In the genomic region with DNA sequence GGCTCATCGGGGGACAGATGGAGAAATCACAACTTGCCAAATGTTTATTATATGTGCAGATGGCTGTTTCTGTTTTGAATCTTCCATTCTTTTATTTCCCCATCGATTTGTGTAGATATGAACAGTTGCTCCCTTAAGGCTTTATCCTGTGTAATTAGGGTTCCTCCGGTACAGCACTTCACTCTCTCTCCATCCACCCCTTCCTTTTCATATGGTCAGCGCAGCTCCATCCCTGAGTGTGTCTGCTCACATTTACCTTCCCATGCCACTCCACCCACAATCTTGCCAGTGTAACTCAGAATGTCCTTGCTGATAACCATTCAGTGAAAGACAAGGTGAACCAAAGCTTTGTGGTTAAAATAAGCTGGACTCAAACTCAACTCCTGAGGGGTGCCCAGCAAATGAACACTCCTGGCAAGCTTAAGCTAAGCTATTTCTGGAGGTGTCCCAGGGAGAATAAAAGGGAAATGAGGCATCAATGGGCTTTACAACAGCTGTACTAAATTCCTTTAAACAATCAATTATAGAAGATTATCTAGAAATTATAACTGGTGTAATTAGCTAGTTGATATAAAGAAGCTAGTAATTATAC, we compare ENCODE assay signal across 12 cellular contexts. TPM values are rescaled to one million over a fixed set of nuclear protein-coding genes. Genes with fewer than 3 reads are reported as not detected.
DNase-seq lines count a peak whose midpoint lies in the region; ATAC-seq and TF ChIP-seq lines count a peak whose summit lies in the region.
"Had no signal": no experiment of that assay in that cellular context is flagged by ENCODE, and none has a peak within 500 bp of the region (broad histone marks: within the 10 kb centered on the region; RNA-seq: fewer than 3 reads in every experiment).

No MANE protein-coding gene starts in this region.

- DNase-seq in Right ventricle myocardium inferior (ENCODE audit: missing footprints) = no peak
- no peak for DNase-seq in cardiac septum (ENCODE audit: low spot score)
- peak; percentile 57 to 87 for DNase-seq in NCI-H524 (lab: John Stamatoyannopoulos, UW)
- no peak for DNase-seq in heart right ventricle
- no peak for DNase-seq in gastrocnemius medialis
- DNase-seq in cerebellum (ENCODE audit: low spot score) = no peak
- no peak for DNase-seq in NCI-H1417 (lab: John Stamatoyannopoulos, UW)
- DNase-seq: NCI-H1436, NCI-H446 treated with DMSO at 0.1 percent for 48 hours, SJCRH30, SW 1271 had no signal

- in situ Hi-C loops in gastrocnemius medialis (cut with MboI; ENCODE audit: low sequenced_read_pairs in 4 of 4) = no loop called here

- WGBS in heart right ventricle, 2 donors = 43 to 56% methylated on average over 4 of the region's 4 CpGs

- TF ChIP-seq CTCF in heart right ventricle (IDR thresholded peaks at IDR 0.05) = no peak
- no peak for TF ChIP-seq CTCF in gastrocnemius medialis (IDR thresholded peaks at IDR 0.05 in 4 of 5, conservative IDR thresholded peaks at IDR 0.05 in 1 of 5)

- TF ChIP-seq POLR2A in gastrocnemius medialis (IDR thresholded peaks at IDR 0.05) = no peak

- intact Hi-C loops in Right ventricle myocardium inferior (cut with DNase I) (loop anchor here (2.0 kb wide), 1 partner anchor 14 kb away; no protein-coding TSS in a partner anchor), cardiac septum (cut with DNase I) (loop anchor here (5.0 kb wide), 1 partner anchor 47 kb away; no protein-coding TSS in a partner anchor), heart right ventricle (cut with DNase I) (no loop called here), gastrocnemius medialis (cut with DNase I; ENCODE audit: low total_unique reads) (no loop called here)

- peak; percentile 58 for ATAC-seq in Right ventricle myocardium inferior
- ATAC-seq in heart right ventricle = peak in 5 of 8 donors; percentile 29 to 60 (median 45)
- ATAC-seq in gastrocnemius medialis = no peak
- no peak for ATAC-seq in GM19395 (IDR thresholded peaks at IDR 0.05; ENCODE audit: unreplicated experiment)

- H3K27ac ChIP-seq in heart right ventricle (peak overlapping the region in 9 of 10 donors; percentile 10 to 77 (median 46)), gastrocnemius medialis (peak overlapping the region; percentile 45 to 98 (median 93))
- H3K27ac ChIP-seq: SJCRH30 had no signal

- H3K9me3 ChIP-seq in heart right ventricle (peaks cover 0 to 6% (median 0%) of the 10 kb centered on the region in 11 donors), gastrocnemius medialis (no peaks in the 10 kb centered on the region)
- H3K9me3 ChIP-seq: SJCRH30 had no signal

- peak overlapping the region in 2 of 10 donors; percentile 2 to 6 for H3K4me3 ChIP-seq in heart right ventricle
- H3K4me3 ChIP-seq in gastrocnemius medialis = no peak overlapping the region
- H3K4me3 ChIP-seq: SJCRH30 had no signal

- peaks cover 0 to 63% (median 19%) of the 10 kb centered on the region in 9 donors for H3K4me1 ChIP-seq in heart right ventricle
- peaks cover 58 to 65% of the 10 kb centered on the region in 2 donors for H3K4me1 ChIP-seq in gastrocnemius medialis
- H3K4me1 ChIP-seq: SJCRH30 had no signal

- no peaks in the 10 kb centered on the region for H3K36me3 ChIP-seq in heart right ventricle
- H3K36me3 ChIP-seq in gastrocnemius medialis = no peaks in the 10 kb centered on the region
- H3K36me3 ChIP-seq: SJCRH30 had no signal

- no peaks in the 10 kb centered on the region for H3K27me3 ChIP-seq in heart right ventricle
- H3K27me3 ChIP-seq in gastrocnemius medialis = no peaks in the 10 kb centered on the region
- H3K27me3 ChIP-seq: SJCRH30 had no signal

RNA-seq across cellular contexts. Expression of gene TBC1D4, which starts 51.3 kb away (rescaled TPM):
- total RNA-seq in Right ventricle myocardium inferior = 86.8 TPM
- total RNA-seq in cardiac septum = 84.9 TPM
- 100 to 1,000 TPM in 5 of 10 donors, 10 to 100 TPM in 5; 56.4 to 124 (median 102) TPM for total RNA-seq in heart right ventricle
- polyA plus RNA-seq in heart right ventricle = 10 to 100 TPM; 10.1 to 77.2 TPM
- 100 to 1,000 TPM in 3 of 4 donors, 10 to 100 TPM in 1; 49.9 to 279 (median 211) TPM for total RNA-seq in gastrocnemius medialis
- total RNA-seq in cerebellum = 20.2 TPM

Comparison
In these comparisons a context has a peak if more than half of its experiments do, and no peak if none do; other contexts are left out.
1. intact Hi-C loops: an anchor here in Right ventricle myocardium inferior (2.0 kb wide) and cardiac septum (5.0 kb wide); none called in heart right ventricle and gastrocnemius medialis.
2. ATAC-seq: peak in Right ventricle myocardium inferior (single experiment) and heart right ventricle (5 of 8); none in gastrocnemius medialis (0 of 2) and GM19395 (single experiment).
3. DNase-seq: peak in NCI-H524 (2 of 2); none in Right ventricle myocardium inferior (single experiment), cardiac septum (single experiment), heart right ventricle (0 of 2), gastrocnemius medialis (0 of 2), cerebellum (single experiment) and NCI-H1417 (0 of 3).